Comparison of ENCODE assay signal across 8 cellular contexts in genomic region chr17:1055751-1056645, GRCh38. TPM values are rescaled to one million over a fixed set of nuclear protein-coding genes. Genes with fewer than 3 reads are reported as not detected.
DNase-seq lines count a peak whose midpoint lies in the region; ATAC-seq, FAIRE-seq and TF ChIP-seq lines count a peak whose summit lies in the region.

No MANE protein-coding gene starts in this region.

- in situ Hi-C loops in gastrocnemius medialis (cut with MboI; ENCODE audit: low sequenced_read_pairs in 4 of 4): loop anchor here in 1 of 4 donors (5.0 kb wide), 1 partner anchor 54 kb away; no protein-coding TSS in a partner anchor

- H3K4me1 ChIP-seq in RWPE2 (ENCODE audit: insufficient read depth, poor library complexity, severe bottlenecking) (peaks cover 5% of the 10 kb centered on the region), right cardiac atrium (ENCODE audit: control insufficient read depth, insufficient read depth, low read length) (no peaks in the 10 kb centered on the region), gastrocnemius medialis (peaks cover 5 to 6% of the 10 kb centered on the region in 2 donors)

- H3K4me3 ChIP-seq in RWPE2 (ENCODE audit: severe bottlenecking) (no peak overlapping the region), right cardiac atrium (ENCODE audit: low read length) (no peak overlapping the region), gastrocnemius medialis (no peak overlapping the region)

- no peak overlapping the region for H3K27ac ChIP-seq in 22Rv1
- no peak overlapping the region for H3K27ac ChIP-seq in RWPE2 (ENCODE audit: poor library complexity, severe bottlenecking)
- H3K27ac ChIP-seq in right cardiac atrium (ENCODE audit: low read length): no peak overlapping the region
- peak overlapping the region in 3 of 4 donors; percentile 27 to 58 (median 37) for H3K27ac ChIP-seq in gastrocnemius medialis

- TF ChIP-seq POLR2A in GM12892 (IDR thresholded peaks at IDR 0.05; ENCODE audit: low read depth, low read length) (no peak), gastrocnemius medialis (IDR thresholded peaks at IDR 0.05) (no peak)

- TF ChIP-seq CTCF in 22Rv1 (IDR thresholded peaks at IDR 0.05) (peak; percentile 82), RWPE2 (IDR thresholded peaks at IDR 0.05; ENCODE audit: poor library complexity, severe bottlenecking) (peak; percentile 68), gastrocnemius medialis (IDR thresholded peaks at IDR 0.05 in 4 of 5, conservative IDR thresholded peaks at IDR 0.05 in 1 of 5) (peak; percentile 59 to 86 (median 83))

- intact Hi-C loops in right cardiac atrium (cut with DNase I) (loop anchor here in 3 of 4 donors (5.0 to 10.0 kb wide), 3 partner anchors 51 to 261 kb away; no protein-coding TSS in a partner anchor), gastrocnemius medialis (cut with DNase I; ENCODE audit: low total_unique reads) (loop anchor here (1.0 to 2.0 kb wide), 3 partner anchors 59 to 911 kb away; partner anchors contain the start of gene TIMM22)

- H3K36me3 ChIP-seq in RWPE2 (ENCODE audit: low read depth) (peaks cover 55% of the 10 kb centered on the region), gastrocnemius medialis (peaks cover 0 to 7% of the 10 kb centered on the region in 2 donors)

- DNase-seq in GM12892 (ENCODE audit: insufficient read length) (peak; percentile 66), RWPE2 (ENCODE audit: low spot score) (no peak), anterior cingulate cortex (lab: John Stamatoyannopoulos, UW) (peak in 45 of 58 donors; percentile 6 to 77 (median 47)), right cardiac atrium (peak; percentile 66 to 86 (median 83)), gastrocnemius medialis (peak; percentile 32 to 59)

- no peak for FAIRE-seq in GM12892 (lab: Jason Lieb, UNC)

- no peaks in the 10 kb centered on the region for H3K9me3 ChIP-seq in RWPE2 (ENCODE audit: severe bottlenecking)
- H3K9me3 ChIP-seq in right cardiac atrium (ENCODE audit: control insufficient read depth, low read length): no peaks in the 10 kb centered on the region
- H3K9me3 ChIP-seq in gastrocnemius medialis: no peaks in the 10 kb centered on the region

- 42% methylated on average over 22 of the region's 22 CpGs for WGBS in right cardiac atrium

- no peaks in the 10 kb centered on the region for H3K27me3 ChIP-seq in RWPE2 (ENCODE audit: insufficient read depth, poor library complexity, severe bottlenecking)
- H3K27me3 ChIP-seq in right cardiac atrium (ENCODE audit: control insufficient read depth, insufficient read depth): no peaks in the 10 kb centered on the region
- no peaks in the 10 kb centered on the region for H3K27me3 ChIP-seq in gastrocnemius medialis

- peak; percentile 26; the same call in 2 of the 3 replicates for ATAC-seq in RWPE2 (ENCODE audit: low read depth)
- peak; percentile 77 to 80 for ATAC-seq in right cardiac atrium
- peak; percentile 81 to 90 for ATAC-seq in gastrocnemius medialis
- no peak for ATAC-seq in HG03342 (IDR thresholded peaks at IDR 0.05; ENCODE audit: unreplicated experiment)
- no peak for ATAC-seq in GM19351 (IDR thresholded peaks at IDR 0.05; ENCODE audit: unreplicated experiment)

RNA-seq across cellular contexts. Expression of gene TIMM22, which starts 59.1 kb away (rescaled TPM):
- polyA plus RNA-seq in GM12892 (2012; ENCODE audit: missing spikeins): 7.4 TPM
- total RNA-seq in right cardiac atrium (10 to 100 TPM; 13.9 to 16.1 (median 14.4) TPM), gastrocnemius medialis (10 to 100 TPM; 14.4 to 16.1 (median 15.3) TPM)
- 14.2 TPM for polyA plus RNA-seq in right cardiac atrium

Comparison
In these comparisons a context has a peak if more than half of its experiments do, and no peak if none do; other contexts are left out.
1. H3K27ac ChIP-seq: peak in gastrocnemius medialis (3 of 4); none in 22Rv1 (single experiment), RWPE2 (single experiment) and right cardiac atrium (single experiment).
2. ATAC-seq: peak in RWPE2 (single experiment), right cardiac atrium (2 of 2) and gastrocnemius medialis (2 of 2); none in HG03342 (single experiment) and GM19351 (single experiment).
3. Peak in every context shown above with its lines, with median percentiles within 50 percentile points of each other: CTCF ChIP-seq.